Comparison of ENCODE assay signal across 34 cellular contexts in the genomic region with DNA sequence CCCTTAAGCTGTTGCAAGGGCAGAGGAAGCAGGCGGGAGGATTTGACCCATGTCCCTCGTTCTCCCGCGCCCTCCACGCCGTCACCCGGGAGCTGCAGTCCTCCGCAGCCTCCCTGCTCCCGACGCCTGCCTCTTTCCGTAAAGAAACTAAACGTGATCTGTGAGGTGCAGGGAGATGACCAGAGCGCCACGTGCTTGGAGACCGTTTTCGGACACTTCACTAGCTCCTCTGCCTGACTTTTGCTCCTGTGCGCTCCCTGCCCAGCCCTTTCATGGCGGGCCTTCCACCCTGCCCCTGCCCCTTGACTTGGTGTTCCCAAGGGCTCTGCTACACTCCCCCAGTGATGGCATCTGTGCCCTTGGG.
DNase-seq lines count a peak whose midpoint lies in the region; ATAC-seq, FAIRE-seq and TF ChIP-seq lines count a peak whose summit lies in the region.
"Had no signal": no experiment of that assay in that cellular context is flagged by ENCODE, and none has a peak within 500 bp of the region (broad histone marks: within the 10 kb centered on the region; RNA-seq: fewer than 3 reads in every experiment).

No MANE protein-coding gene starts in this region.

- no peaks in the 10 kb centered on the region for H3K79me2 ChIP-seq in PC-9 (ENCODE audit: low read depth)

- no peaks in the 10 kb centered on the region for H3K9me2 ChIP-seq in PC-9 (ENCODE audit: insufficient read depth)

- H3K4me3 ChIP-seq in breast epithelium (peak overlapping the region in 2 of 3 donors; percentile 15 to 17), pancreas (peak overlapping the region in 2 of 4 donors; percentile 17 to 40), upper lobe of left lung (peak overlapping the region in 3 of 4 donors; percentile 1 to 32 (median 21)), PC-9 (no peak overlapping the region)
- H3K4me3 ChIP-seq: HAP-1 had no signal

- BruUV-seq in MCF 10A (replicated peaks; lab: Mats Ljungman, UMichigan) (no TSS peak), PC-9 (replicated peaks; lab: Mats Ljungman, UMichigan) (no TSS peak)

- H3K27ac ChIP-seq in breast epithelium: no peak overlapping the region
- H3K27ac ChIP-seq in pancreas: no peak overlapping the region
- H3K27ac ChIP-seq in upper lobe of left lung: no peak overlapping the region
- H3K27ac ChIP-seq in PC-9: no peak overlapping the region
- H3K27ac ChIP-seq: 22Rv1, foreskin keratinocyte, suprapubic skin, vagina had no signal

- no peak overlapping the region for H2AFZ ChIP-seq in PC-9

- H4K20me1 ChIP-seq in PC-9 (ENCODE audit: insufficient read depth): no peaks in the 10 kb centered on the region

- H3K4me1 ChIP-seq in breast epithelium (no peaks in the 10 kb centered on the region), pancreas (peaks cover 0 to 3% (median 0%) of the 10 kb centered on the region in 3 donors), upper lobe of left lung (peaks cover 0 to 11% (median 5%) of the 10 kb centered on the region in 4 donors), PC-9 (replicated peaks; ENCODE audit: insufficient read depth) (no peaks in the 10 kb centered on the region)
- H3K4me1 ChIP-seq: foreskin keratinocyte, HAP-1, suprapubic skin, vagina had no signal

- H3K9me3 Mint-ChIP-seq in MCF 10A (ENCODE audit: unreplicated experiment): no peaks in the 10 kb centered on the region
- H3K9me3 Mint-ChIP-seq: activated naive CD4-positive, alpha-beta T cell treated with anti-CD3 and anti-CD28 coated beads, Interleukin-2, amount 10 ng/mL, durations not matched to agents 7 days and 5 days; endodermal cell had no signal

- no peak for TF ChIP-seq POLR2A in breast epithelium (IDR thresholded peaks at IDR 0.05)
- TF ChIP-seq POLR2A in upper lobe of left lung (IDR thresholded peaks at IDR 0.05): no peak

- no peaks in the 10 kb centered on the region for H3K36me3 ChIP-seq in breast epithelium
- H3K36me3 ChIP-seq in pancreas: no peaks in the 10 kb centered on the region
- no peaks in the 10 kb centered on the region for H3K36me3 ChIP-seq in upper lobe of left lung
- H3K36me3 ChIP-seq in PC-9 (ENCODE audit: low read depth): no peaks in the 10 kb centered on the region
- H3K36me3 ChIP-seq: HAP-1, suprapubic skin, vagina had no signal

- CTCF ChIA-PET in MCF 10A (lab: Yijun Ruan, JAX) (interaction anchor here (0.7 kb wide), 1 partner anchor 9 kb away, joined by 3 read pairs; no protein-coding TSS in a partner anchor), PC-9 (lab: Charles Lee) (no interaction called here)

- no peak overlapping the region for H3K27ac Mint-ChIP-seq in MCF 10A (ENCODE audit: low read depth, unreplicated experiment)
- H3K27ac Mint-ChIP-seq: activated naive CD4-positive, alpha-beta T cell treated with anti-CD3 and anti-CD28 coated beads, Interleukin-2, amount 10 ng/mL, durations not matched to agents 7 days and 5 days; CD14-positive monocyte; endodermal cell had no signal

- H3K4me2 ChIP-seq in PC-9: no peak overlapping the region

- H3K9me3 ChIP-seq in breast epithelium: no peaks in the 10 kb centered on the region
- H3K9me3 ChIP-seq in pancreas: no peaks in the 10 kb centered on the region
- no peaks in the 10 kb centered on the region for H3K9me3 ChIP-seq in upper lobe of left lung
- no peaks in the 10 kb centered on the region for H3K9me3 ChIP-seq in PC-9 (ENCODE audit: insufficient read depth, low read depth)
- H3K9me3 ChIP-seq: HAP-1, suprapubic skin, vagina had no signal

- peaks cover 0 to 6% of the 10 kb centered on the region in 2 donors for H3K27me3 ChIP-seq in breast epithelium
- H3K27me3 ChIP-seq in pancreas: no peaks in the 10 kb centered on the region
- no peaks in the 10 kb centered on the region for H3K27me3 ChIP-seq in upper lobe of left lung
- H3K27me3 ChIP-seq in PC-9 (ENCODE audit: insufficient read depth, low read depth): peaks cover 72% of the 10 kb centered on the region
- H3K27me3 ChIP-seq: vagina had no signal

- POLR2A ChIA-PET in MCF 10A (lab: Yijun Ruan, JAX) (no interaction called here), PC-9 (lab: Charles Lee; ENCODE audit: unreplicated experiment) (no interaction called here)

- no peak for TF ChIP-seq EP300 in upper lobe of left lung (IDR thresholded peaks at IDR 0.05)

- H3K4me1 Mint-ChIP-seq in MCF 10A (ENCODE audit: insufficient read depth, unreplicated experiment): no peaks in the 10 kb centered on the region
- H3K4me1 Mint-ChIP-seq: activated naive CD4-positive, alpha-beta T cell treated with anti-CD3 and anti-CD28 coated beads, Interleukin-2, amount 10 ng/mL, durations not matched to agents 7 days and 5 days; CD14-positive monocyte; endodermal cell had no signal

- no peak for FAIRE-seq in pancreas (lab: Jason Lieb, UNC)
- FAIRE-seq: bronchial epithelial cell, colon, D721Med, GM12891 had no signal

- no peaks in the 10 kb centered on the region for H3F3A ChIP-seq in PC-9 (ENCODE audit: insufficient read depth, low read depth)

- ATAC-seq in left ventricle myocardium superior (peak; percentile 70), pancreas (peak in 3 of 4 donors; percentile 25 to 30 (median 27)), upper lobe of left lung (ENCODE audit: low FRiP score in 2 of 2) (peak in 1 of 2 donors; percentile 35), GM21381 (IDR thresholded peaks at IDR 0.05; ENCODE audit: unreplicated experiment) (no peak), GM21528 (IDR thresholded peaks at IDR 0.05; ENCODE audit: low FRiP score, unreplicated experiment) (no peak)
- ATAC-seq: esophagus mucosa, PC-3 had no signal

- intact Hi-C loops in breast epithelium (cut with DNase I; ENCODE audit: low total_unique reads) (no loop called here), MCF 10A (cut with micrococcal nuclease) (no loop called here), left ventricle myocardium superior (cut with micrococcal nuclease) (no loop called here), pancreas (cut with DNase I) (no loop called here), PC-9 (cut with micrococcal nuclease; ENCODE audit: unreplicated experiment) (no loop called here)

- WGBS in pancreas, 2 donors: 30 to 31% methylated on average over 18 of the region's 18 CpGs
- 36 to 41% methylated on average over 18 of the region's 18 CpGs for WGBS in upper lobe of left lung, 2 donors

- TF ChIP-seq CTCF in breast epithelium (IDR thresholded peaks at IDR 0.05) (no peak), MCF 10A (IDR thresholded peaks at IDR 0.05; ENCODE audit: unreplicated experiment) (no peak), pancreas (IDR thresholded peaks at IDR 0.05) (no peak), upper lobe of left lung (IDR thresholded peaks at IDR 0.05) (no peak), PC-9 (conservative IDR thresholded peaks at IDR 0.05) (no peak)

- no peaks in the 10 kb centered on the region for H3K27me3 Mint-ChIP-seq in MCF 10A (ENCODE audit: insufficient read depth, unreplicated experiment)

- H3K36me3 Mint-ChIP-seq in MCF 10A (ENCODE audit: insufficient read depth, unreplicated experiment): no peaks in the 10 kb centered on the region
- H3K36me3 Mint-ChIP-seq: activated naive CD4-positive, alpha-beta T cell treated with anti-CD3 and anti-CD28 coated beads, Interleukin-2, amount 10 ng/mL, durations not matched to agents 7 days and 5 days; CD14-positive monocyte had no signal

- no peak overlapping the region for H3K4me3 Mint-ChIP-seq in MCF 10A (ENCODE audit: unreplicated experiment)
- H3K4me3 Mint-ChIP-seq: activated naive CD4-positive, alpha-beta T cell treated with anti-CD3 and anti-CD28 coated beads, Interleukin-2, amount 10 ng/mL, durations not matched to agents 7 days and 5 days; endodermal cell had no signal

- DNase-seq in breast epithelium (ENCODE audit: low spot score in 2 of 2) (no peak), MCF 10A (ENCODE audit: unreplicated experiment) (no peak), left ventricle myocardium superior (peak; percentile 46), pancreas (no peak), upper lobe of left lung (peak in 1 of 2 donors; percentile 54), PC-9 (no peak)
- DNase-seq: activated CD4-positive, alpha-beta T cell treated with anti-CD3 and anti-CD28 coated beads, Interleukin-2, amount 50 U/mL, for 4 hours; activated CD4-positive, CD25-positive, alpha-beta regulatory T cell; activated naive CD4-positive, alpha-beta T cell treated with anti-CD3 and anti-CD28 coated beads, Interleukin-2, amount 10 ng/mL, durations not matched to agents 7 days and 5 days; amniotic stem cell; endodermal cell; foreskin keratinocyte; mesendoderm; NCI-H1092 treated with DMSO at 0.1 percent for 48 hours; NCI-H187 treated with DMSO at 0.1 percent for 48 hours; NCI-H2171 treated with DMSO at 0.1 percent for 48 hours; NCI-H524 treated with DMSO at 0.1 percent for 48 hours; NK-92 treated with Interleukin-12 subunit alpha and Interleukin-12 subunit beta, amount 100 ng/mL, for 24 hours; PC-3; SHP77 treated with DMSO at 0.1 percent for 48 hours; stimulated activated CD4-positive, alpha-beta T cell treated with anti-CD3 and anti-CD28 coated beads, Interleukin-4, amount 100 ng/mL, for 1 hour; SW 1271 had no signal

Comparison
In these comparisons a context has a peak if more than half of its experiments do, and no peak if none do; other contexts are left out.
1. ATAC-seq: peak in left ventricle myocardium superior (single experiment) and pancreas (3 of 4); none in GM21381 (single experiment) and GM21528 (single experiment).